In genomic region chr2:211157856-211158463, GRCh38 we compare ENCODE assay signal across 7 cellular contexts.
DNase-seq lines count a peak whose midpoint lies in the region; ATAC-seq and FAIRE-seq lines count a peak whose summit lies in the region.

No MANE protein-coding gene starts in this region.

- H3K4me3 ChIP-seq in small intestine (ENCODE audit: low read depth in 1 of 2, low read length in 2 of 2), result no peak overlapping the region

- WGBS in small intestine, 3 donors, result 11 to 19% (median 12%) methylated on average over 5 of the region's 5 CpGs

- peaks cover 0 to 3% of the 10 kb centered on the region in 2 donors for H3K27me3 Mint-ChIP-seq in T-cell

- no peak overlapping the region for H3K27ac Mint-ChIP-seq in T-cell

- no peaks in the 10 kb centered on the region for H3K9me3 Mint-ChIP-seq in T-cell

- H3K36me3 ChIP-seq in small intestine (ENCODE audit: control insufficient read depth in 2 of 2, insufficient read depth in 2 of 2, low read length in 2 of 2), result no peaks in the 10 kb centered on the region

- no peak overlapping the region for H3K4me3 Mint-ChIP-seq in T-cell

- peak; percentile 56 for DNase-seq in NCI-H1092 treated with DMSO at 0.1 percent for 48 hours (lab: John Stamatoyannopoulos, UW)
- DNase-seq in T-cell, result peak in 32 of 34 experiments; percentile 6 to 55 (median 35)
- DNase-seq in amniotic stem cell (lab: John Stamatoyannopoulos, UW), result peak; percentile 39
- peak; percentile 13 for DNase-seq in hepatic stellate cell (ENCODE audit: low spot score)
- DNase-seq in small intestine, result peak; percentile 67

- H3K27me3 ChIP-seq in small intestine (ENCODE audit: control insufficient read depth in 2 of 2, insufficient read depth in 2 of 2, low read length in 2 of 2), result no peaks in the 10 kb centered on the region

- no peak overlapping the region for H3K27ac ChIP-seq in small intestine (ENCODE audit: low read depth in 1 of 2, low read length in 1 of 2)

- ATAC-seq in GM18498 (IDR thresholded peaks at IDR 0.05; ENCODE audit: unreplicated experiment) (peak; percentile 98), HG02623 (IDR thresholded peaks at IDR 0.05; ENCODE audit: unreplicated experiment) (peak; percentile 99), T-cell (replicated peaks in 1 of 4) (peak in 2 of 4 experiments; percentile 53 to 66)

- no peaks in the 10 kb centered on the region for H3K36me3 Mint-ChIP-seq in T-cell

- POLR2A ChIA-PET in T-cell (lab: Charles Lee), result no interaction called here

- H3K9me3 ChIP-seq in small intestine (ENCODE audit: control insufficient read depth, low read depth), result no peaks in the 10 kb centered on the region

- FAIRE-seq in small intestine (lab: Jason Lieb, UNC), result peak; percentile 26

- no peaks in the 10 kb centered on the region for H3K4me1 ChIP-seq in small intestine (ENCODE audit: control insufficient read depth in 2 of 2, insufficient read depth in 1 of 2, low read depth in 1 of 2, low read length in 1 of 2)

- CTCF ChIA-PET in T-cell (lab: Charles Lee), result no interaction called here

- H3K4me1 Mint-ChIP-seq in T-cell, result no peaks in the 10 kb centered on the region

Comparison
In these comparisons a context has a peak if more than half of its experiments do, and no peak if none do; other contexts are left out.
1. DNase-seq: peak in every context shown above with its lines; median percentile 67 in small intestine; 56 in NCI-H1092 treated with DMSO at 0.1 percent for 48 hours; 39 in amniotic stem cell; 35 in T-cell; 13 in hepatic stellate cell.